1 cellular context compared by ENCODE assay signal in the genomic region with DNA sequence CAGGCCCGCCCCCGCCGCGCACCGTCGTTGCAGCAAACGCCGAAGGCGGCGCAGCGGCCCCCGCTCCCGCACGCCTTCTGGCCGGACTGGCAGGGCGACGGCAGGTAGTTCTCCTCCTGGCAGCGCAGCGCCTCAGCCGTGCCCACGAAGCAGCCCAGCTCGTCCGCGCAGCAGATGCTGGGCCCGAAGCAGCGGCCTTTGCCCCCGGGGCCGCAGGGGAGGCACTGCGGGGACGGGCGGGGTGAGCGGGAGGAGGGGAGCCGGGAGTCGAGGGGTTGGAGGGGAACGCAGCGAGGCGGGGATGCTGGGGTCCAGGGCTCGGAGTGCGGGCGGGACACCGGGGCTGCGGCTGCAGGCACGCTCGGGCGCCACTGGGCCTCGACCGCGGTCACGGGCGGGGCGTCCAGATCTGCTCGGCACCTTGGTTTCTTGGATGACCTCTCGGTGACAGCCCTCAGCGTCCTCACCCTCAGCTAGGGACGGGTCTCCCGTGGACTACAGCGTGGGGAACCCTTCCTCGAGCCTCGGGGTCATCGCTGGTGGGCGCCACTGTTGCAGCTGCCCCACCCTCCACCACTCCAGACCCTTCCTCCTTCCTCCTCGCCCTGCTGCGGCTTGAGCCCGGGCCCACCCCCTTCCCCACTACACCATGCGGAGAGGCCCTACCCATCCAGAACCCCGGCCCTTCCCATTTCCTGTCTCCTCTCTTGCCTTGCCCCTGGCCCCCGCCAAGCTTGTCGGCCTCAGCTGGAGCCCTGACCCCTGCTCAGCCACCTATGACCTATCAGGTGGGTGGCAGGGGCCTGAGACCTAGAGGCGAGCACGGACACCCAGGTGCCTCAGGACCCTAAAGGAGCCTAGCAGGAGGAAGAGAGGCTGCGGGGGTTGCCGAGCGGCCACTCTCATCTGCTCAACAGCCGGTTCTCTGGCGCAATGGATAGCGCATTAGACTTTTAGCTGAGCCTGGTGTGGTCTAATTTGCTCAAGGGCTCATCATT.
TF ChIP-seq lines count a peak whose summit lies in the region.

No MANE protein-coding gene starts in this region.

TF ChIP-seq in HepG2, 621 proteins besides CTCF, POLR2A, EP300 and RAD21 (continued from another document and continues in another):
- TF ChIP-seq, protein P1, sequence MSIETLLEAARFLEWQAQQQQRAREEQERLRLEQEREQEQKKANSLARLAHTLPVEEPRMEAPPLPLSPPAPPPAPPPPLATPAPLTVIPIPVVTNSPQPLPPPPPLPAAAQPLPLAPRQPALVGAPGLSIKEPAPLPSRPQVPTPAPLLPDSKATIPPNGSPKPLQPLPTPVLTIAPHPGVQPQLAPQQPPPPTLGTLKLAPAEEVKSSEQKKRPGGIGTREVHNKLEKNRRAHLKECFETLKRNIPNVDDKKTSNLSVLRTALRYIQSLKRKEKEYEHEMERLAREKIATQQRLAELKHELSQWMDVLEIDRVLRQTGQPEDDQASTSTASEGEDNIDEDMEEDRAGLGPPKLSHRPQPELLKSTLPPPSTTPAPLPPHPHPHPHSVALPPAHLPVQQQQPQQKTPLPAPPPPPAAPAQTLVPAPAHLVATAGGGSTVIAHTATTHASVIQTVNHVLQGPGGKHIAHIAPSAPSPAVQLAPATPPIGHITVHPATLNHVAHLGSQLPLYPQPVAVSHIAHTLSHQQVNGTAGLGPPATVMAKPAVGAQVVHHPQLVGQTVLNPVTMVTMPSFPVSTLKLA (IDR thresholded peaks at IDR 0.05): no peak
- TF ChIP-seq ZNF44 (CRISPR knock-in tag; IDR thresholded peaks at IDR 0.05) (no peak), ZNF232 (CRISPR knock-in tag; IDR thresholded peaks at IDR 0.05; ENCODE audit: borderline replicate concordance) (no peak), DMAP1 (CRISPR knock-in tag; IDR thresholded peaks at IDR 0.05) (no peak), ZNF709 (CRISPR knock-in tag; IDR thresholded peaks at IDR 0.05) (no peak), ZBTB7A (CRISPR knock-in tag; IDR thresholded peaks at IDR 0.05) (0 out of 2 replicates have a peak, but pooled peaks have one; percentile 2), MTF2 (CRISPR knock-in tag; IDR thresholded peaks at IDR 0.05; ENCODE audit: borderline replicate concordance) (no peak), SALL1 (CRISPR knock-in tag; IDR thresholded peaks at IDR 0.05) (peak; percentile 20; the same call in 1 of the 2 replicates), ELF1 (CRISPR knock-in tag; IDR thresholded peaks at IDR 0.05) (no peak), SNRNP70 (IDR thresholded peaks at IDR 0.05; ENCODE audit: low read depth, low read length) (no peak), ZNF33B (CRISPR knock-in tag; IDR thresholded peaks at IDR 0.05) (no peak), ZNF335 (CRISPR knock-in tag; IDR thresholded peaks at IDR 0.05) (no peak), ZSCAN22 (CRISPR knock-in tag; IDR thresholded peaks at IDR 0.05) (no peak), ZNF777 (CRISPR knock-in tag; IDR thresholded peaks at IDR 0.05) (peak; percentile 32; the same call in 1 of the 2 replicates), SP140L (CRISPR knock-in tag; IDR thresholded peaks at IDR 0.05; ENCODE audit: borderline replicate concordance) (no peak), ZBTB42 (CRISPR knock-in tag; IDR thresholded peaks at IDR 0.05) (no peak), ZBTB3 (CRISPR knock-in tag; IDR thresholded peaks at IDR 0.05; ENCODE audit: borderline replicate concordance, low read depth) (no peak), SRF (IDR thresholded peaks at IDR 0.05; ENCODE audit: low read depth, low read length) (no peak), TCF7 (IDR thresholded peaks at IDR 0.05; ENCODE audit: low read depth) (no peak), DPF2 (CRISPR knock-in tag; IDR thresholded peaks at IDR 0.05; ENCODE audit: borderline replicate concordance, low read depth) (no peak), MIER3 (CRISPR knock-in tag; IDR thresholded peaks at IDR 0.05; ENCODE audit: borderline replicate concordance) (no peak), ZNF282 (IDR thresholded peaks at IDR 0.05; ENCODE audit: partially characterized antibody) (no peak), HOXA7 (CRISPR knock-in tag; IDR thresholded peaks at IDR 0.05) (no peak), FOXJ3 (CRISPR knock-in tag; IDR thresholded peaks at IDR 0.05; ENCODE audit: borderline replicate concordance) (no peak)
- TF ChIP-seq, protein P2, sequence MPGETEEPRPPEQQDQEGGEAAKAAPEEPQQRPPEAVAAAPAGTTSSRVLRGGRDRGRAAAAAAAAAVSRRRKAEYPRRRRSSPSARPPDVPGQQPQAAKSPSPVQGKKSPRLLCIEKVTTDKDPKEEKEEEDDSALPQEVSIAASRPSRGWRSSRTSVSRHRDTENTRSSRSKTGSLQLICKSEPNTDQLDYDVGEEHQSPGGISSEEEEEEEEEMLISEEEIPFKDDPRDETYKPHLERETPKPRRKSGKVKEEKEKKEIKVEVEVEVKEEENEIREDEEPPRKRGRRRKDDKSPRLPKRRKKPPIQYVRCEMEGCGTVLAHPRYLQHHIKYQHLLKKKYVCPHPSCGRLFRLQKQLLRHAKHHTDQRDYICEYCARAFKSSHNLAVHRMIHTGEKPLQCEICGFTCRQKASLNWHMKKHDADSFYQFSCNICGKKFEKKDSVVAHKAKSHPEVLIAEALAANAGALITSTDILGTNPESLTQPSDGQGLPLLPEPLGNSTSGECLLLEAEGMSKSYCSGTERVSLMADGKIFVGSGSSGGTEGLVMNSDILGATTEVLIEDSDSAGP (CRISPR knock-in tag; IDR thresholded peaks at IDR 0.05; ENCODE audit: borderline replicate concordance): 0 out of 2 replicates have a peak, but pooled peaks have one; percentile 33
- TF ChIP-seq, protein P3, sequence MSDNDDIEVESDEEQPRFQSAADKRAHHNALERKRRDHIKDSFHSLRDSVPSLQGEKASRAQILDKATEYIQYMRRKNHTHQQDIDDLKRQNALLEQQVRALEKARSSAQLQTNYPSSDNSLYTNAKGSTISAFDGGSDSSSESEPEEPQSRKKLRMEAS (IDR thresholded peaks at IDR 0.05): peak; percentile 44; the same call in 1 of the 2 replicates
- TF ChIP-seq, protein P4, sequence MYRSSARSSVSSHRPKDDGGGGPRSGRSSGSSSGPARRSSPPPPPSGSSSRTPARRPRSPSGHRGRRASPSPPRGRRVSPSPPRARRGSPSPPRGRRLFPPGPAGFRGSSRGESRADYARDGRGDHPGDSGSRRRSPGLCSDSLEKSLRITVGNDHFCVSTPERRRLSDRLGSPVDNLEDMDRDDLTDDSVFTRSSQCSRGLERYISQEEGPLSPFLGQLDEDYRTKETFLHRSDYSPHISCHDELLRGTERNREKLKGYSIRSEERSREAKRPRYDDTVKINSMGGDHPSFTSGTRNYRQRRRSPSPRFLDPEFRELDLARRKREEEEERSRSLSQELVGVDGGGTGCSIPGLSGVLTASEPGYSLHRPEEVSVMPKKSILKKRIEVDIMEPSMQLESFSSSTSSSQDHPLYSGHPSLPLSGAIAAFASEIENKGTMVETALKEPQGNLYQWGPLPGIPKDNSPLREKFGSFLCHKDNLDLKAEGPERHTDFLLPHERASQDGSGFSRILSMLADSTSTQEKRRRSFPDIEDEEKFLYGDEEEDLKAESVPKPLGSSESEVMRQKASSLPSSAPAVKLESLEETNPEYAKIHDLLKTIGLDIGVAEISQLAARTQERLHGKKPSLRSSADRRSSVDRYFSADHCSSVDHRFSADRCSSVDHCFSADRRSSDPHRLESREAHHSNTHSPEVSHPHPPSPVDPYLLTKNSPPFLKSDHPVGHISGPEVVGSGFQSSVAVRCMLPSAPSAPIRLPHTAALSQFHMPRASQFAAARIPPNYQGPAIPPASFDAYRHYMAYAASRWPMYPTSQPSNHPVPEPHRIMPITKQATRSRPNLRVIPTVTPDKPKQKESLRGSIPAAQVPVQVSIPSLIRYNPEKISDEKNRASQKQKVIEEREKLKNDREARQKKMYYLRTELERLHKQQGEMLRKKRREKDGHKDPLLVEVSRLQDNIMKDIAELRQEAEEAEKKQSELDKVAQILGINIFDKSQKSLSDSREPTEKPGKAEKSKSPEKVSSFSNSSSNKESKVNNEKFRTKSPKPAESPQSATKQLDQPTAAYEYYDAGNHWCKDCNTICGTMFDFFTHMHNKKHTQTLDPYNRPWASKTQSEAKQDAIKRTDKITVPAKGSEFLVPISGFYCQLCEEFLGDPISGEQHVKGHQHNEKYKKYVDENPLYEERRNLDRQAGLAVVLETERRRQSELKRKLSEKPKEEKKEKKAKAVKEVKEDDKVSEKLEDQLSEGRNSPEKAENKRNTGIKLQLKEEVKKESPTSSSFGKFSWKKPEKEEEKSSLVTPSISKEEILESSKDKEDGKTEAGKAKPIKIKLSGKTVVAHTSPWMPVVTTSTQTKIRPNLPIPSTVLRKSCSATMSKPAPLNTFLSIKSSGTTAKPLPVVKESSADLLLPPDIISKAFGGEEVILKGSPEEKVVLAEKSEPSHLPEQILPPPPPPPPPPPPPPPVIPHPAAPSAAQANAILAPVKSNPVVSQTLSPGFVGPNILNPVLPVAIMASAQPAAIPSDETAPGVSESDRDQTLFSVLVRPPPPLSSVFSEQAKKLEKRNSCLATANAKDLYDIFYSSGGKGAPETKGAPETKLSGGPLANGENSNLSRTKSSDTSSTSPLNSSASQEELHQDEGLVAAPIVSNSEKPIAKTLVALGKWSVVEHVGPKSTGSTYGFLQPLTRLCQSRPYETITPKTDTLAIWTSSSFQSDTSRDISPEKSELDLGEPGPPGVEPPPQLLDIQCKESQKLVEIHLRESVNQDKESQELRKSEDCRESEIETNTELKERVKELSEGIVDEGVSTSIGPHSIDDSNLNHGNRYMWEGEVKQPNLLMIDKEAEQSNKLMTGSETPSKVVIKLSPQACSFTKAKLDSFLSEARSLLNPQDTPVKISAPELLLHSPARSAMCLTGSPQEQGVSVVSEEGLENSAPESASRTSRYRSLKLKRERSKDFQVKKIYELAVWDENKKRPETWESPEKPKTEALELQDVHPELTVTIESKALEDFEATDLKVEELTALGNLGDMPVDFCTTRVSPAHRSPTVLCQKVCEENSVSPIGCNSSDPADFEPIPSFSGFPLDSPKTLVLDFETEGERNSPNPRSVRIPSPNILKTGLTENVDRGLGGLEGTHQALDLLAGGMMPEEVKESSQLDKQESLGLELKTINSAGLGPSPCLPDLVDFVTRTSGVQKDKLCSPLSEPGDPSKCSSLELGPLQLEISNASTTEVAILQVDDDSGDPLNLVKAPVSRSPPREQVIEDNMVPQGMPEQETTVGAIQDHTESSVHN (CRISPR knock-in tag; IDR thresholded peaks at IDR 0.05): no peak
- TF ChIP-seq, protein P5, sequence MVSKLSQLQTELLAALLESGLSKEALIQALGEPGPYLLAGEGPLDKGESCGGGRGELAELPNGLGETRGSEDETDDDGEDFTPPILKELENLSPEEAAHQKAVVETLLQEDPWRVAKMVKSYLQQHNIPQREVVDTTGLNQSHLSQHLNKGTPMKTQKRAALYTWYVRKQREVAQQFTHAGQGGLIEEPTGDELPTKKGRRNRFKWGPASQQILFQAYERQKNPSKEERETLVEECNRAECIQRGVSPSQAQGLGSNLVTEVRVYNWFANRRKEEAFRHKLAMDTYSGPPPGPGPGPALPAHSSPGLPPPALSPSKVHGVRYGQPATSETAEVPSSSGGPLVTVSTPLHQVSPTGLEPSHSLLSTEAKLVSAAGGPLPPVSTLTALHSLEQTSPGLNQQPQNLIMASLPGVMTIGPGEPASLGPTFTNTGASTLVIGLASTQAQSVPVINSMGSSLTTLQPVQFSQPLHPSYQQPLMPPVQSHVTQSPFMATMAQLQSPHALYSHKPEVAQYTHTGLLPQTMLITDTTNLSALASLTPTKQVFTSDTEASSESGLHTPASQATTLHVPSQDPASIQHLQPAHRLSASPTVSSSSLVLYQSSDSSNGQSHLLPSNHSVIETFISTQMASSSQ (IDR thresholded peaks at IDR 0.05; ENCODE audit: low read depth): no peak
- TF ChIP-seq, protein P5 (CRISPR knock-in tag; IDR thresholded peaks at IDR 0.05; ENCODE audit: borderline replicate concordance): no peak
- TF ChIP-seq, protein P6, sequence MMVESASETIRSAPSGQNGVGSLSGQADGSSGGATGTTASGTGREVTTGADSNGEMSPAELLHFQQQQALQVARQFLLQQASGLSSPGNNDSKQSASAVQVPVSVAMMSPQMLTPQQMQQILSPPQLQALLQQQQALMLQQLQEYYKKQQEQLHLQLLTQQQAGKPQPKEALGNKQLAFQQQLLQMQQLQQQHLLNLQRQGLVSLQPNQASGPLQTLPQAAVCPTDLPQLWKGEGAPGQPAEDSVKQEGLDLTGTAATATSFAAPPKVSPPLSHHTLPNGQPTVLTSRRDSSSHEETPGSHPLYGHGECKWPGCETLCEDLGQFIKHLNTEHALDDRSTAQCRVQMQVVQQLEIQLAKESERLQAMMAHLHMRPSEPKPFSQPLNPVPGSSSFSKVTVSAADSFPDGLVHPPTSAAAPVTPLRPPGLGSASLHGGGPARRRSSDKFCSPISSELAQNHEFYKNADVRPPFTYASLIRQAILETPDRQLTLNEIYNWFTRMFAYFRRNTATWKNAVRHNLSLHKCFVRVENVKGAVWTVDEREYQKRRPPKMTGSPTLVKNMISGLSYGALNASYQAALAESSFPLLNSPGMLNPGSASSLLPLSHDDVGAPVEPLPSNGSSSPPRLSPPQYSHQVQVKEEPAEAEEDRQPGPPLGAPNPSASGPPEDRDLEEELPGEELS (CRISPR knock-in tag; IDR thresholded peaks at IDR 0.05): no peak
- TF ChIP-seq, protein P7, sequence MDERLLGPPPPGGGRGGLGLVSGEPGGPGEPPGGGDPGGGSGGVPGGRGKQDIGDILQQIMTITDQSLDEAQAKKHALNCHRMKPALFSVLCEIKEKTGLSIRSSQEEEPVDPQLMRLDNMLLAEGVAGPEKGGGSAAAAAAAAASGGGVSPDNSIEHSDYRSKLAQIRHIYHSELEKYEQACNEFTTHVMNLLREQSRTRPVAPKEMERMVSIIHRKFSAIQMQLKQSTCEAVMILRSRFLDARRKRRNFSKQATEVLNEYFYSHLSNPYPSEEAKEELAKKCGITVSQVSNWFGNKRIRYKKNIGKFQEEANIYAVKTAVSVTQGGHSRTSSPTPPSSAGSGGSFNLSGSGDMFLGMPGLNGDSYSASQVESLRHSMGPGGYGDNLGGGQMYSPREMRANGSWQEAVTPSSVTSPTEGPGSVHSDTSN (CRISPR knock-in tag; IDR thresholded peaks at IDR 0.05): no peak
